In the genomic region with DNA sequence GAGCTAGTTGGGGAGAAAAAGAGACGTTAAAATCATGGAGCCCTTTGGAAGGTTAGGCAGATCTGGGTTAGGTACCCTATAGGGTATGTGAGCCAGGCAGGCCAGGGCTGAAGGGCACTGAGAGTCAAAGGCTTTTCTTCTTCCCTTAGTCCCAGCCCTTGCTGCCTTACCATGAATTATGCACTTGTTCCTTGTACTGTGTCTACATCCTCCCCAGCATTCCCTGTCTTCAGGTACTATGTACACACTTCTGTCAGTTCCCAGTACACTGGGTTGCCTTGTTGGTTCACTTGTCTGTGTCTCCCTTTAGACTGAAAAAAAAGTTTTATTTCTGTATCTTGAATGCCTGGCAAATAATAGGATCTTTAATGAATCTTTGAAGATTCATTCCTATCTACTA, we compare ENCODE assay signal across 1 cellular context.
TF ChIP-seq lines count a peak whose summit lies in the region.

No MANE protein-coding gene starts in this region.

TF ChIP-seq in IMR-90, 13 proteins besides CTCF, POLR2A, EP300 and RAD21:
- TF ChIP-seq FOS (IDR thresholded peaks at IDR 0.05; ENCODE audit: low read depth, low read length) (no peak), CHD1 (IDR thresholded peaks at IDR 0.05; ENCODE audit: low read depth, low read length) (no peak), SMC3 (IDR thresholded peaks at IDR 0.05; ENCODE audit: low read depth, low read length) (no peak), MAZ (IDR thresholded peaks at IDR 0.05; ENCODE audit: borderline replicate concordance, low read depth, low read length) (no peak), RFX5 (IDR thresholded peaks at IDR 0.05; ENCODE audit: low read depth, low read length) (no peak), MAFK (IDR thresholded peaks at IDR 0.05; ENCODE audit: low read depth, low read length) (no peak), MXI1 (IDR thresholded peaks at IDR 0.05; ENCODE audit: borderline replicate concordance, low read depth, low read length) (no peak), BHLHE40 (IDR thresholded peaks at IDR 0.05; ENCODE audit: low read depth, low read length) (no peak)
- TF ChIP-seq, protein P1, sequence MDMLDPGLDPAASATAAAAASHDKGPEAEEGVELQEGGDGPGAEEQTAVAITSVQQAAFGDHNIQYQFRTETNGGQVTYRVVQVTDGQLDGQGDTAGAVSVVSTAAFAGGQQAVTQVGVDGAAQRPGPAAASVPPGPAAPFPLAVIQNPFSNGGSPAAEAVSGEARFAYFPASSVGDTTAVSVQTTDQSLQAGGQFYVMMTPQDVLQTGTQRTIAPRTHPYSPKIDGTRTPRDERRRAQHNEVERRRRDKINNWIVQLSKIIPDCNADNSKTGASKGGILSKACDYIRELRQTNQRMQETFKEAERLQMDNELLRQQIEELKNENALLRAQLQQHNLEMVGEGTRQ (IDR thresholded peaks at IDR 0.05; ENCODE audit: low read depth, low read length): no peak
